1 cellular context compared by ENCODE assay signal in genomic region chr14:32134448-32135070, GRCh38.
TF ChIP-seq lines count a peak whose summit lies in the region.

No MANE protein-coding gene starts in this region.

TF ChIP-seq in HEK293, 187 proteins besides CTCF, POLR2A, EP300 and RAD21 (continued from another document and continues in another):
- TF ChIP-seq, protein P1, sequence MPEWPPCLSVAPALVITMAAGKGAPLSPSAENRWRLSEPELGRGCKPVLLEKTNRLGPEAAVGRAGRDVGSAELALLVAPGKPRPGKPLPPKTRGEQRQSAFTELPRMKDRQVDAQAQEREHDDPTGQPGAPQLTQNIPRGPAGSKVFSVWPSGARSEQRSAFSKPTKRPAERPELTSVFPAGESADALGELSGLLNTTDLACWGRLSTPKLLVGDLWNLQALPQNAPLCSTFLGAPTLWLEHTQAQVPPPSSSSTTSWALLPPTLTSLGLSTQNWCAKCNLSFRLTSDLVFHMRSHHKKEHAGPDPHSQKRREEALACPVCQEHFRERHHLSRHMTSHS (tag by site-specific recombination; IDR thresholded peaks at IDR 0.05): peak; percentile 91
- TF ChIP-seq ZBTB21 (tag by site-specific recombination; IDR thresholded peaks at IDR 0.05) (peak; percentile 80), ZNF76 (tag by site-specific recombination; IDR thresholded peaks at IDR 0.05; ENCODE audit: borderline replicate concordance, low read depth) (peak; percentile 50; the same call in 1 of the 2 replicates), KLF8 (tag by site-specific recombination; IDR thresholded peaks at IDR 0.05) (peak; percentile 97), ZNF221 (tag by site-specific recombination; IDR thresholded peaks at IDR 0.05; ENCODE audit: borderline replicate concordance) (no peak), ZNF449 (tag by site-specific recombination; IDR thresholded peaks at IDR 0.05) (peak; percentile 74; the same call in 1 of the 2 replicates), ZNF701 (tag by site-specific recombination; IDR thresholded peaks at IDR 0.05) (no peak), SP2 (tag by site-specific recombination; IDR thresholded peaks at IDR 0.05) (no peak), ZNF670 (tag by site-specific recombination; IDR thresholded peaks at IDR 0.05; ENCODE audit: low read depth) (no peak), ZNF658 (tag by site-specific recombination; IDR thresholded peaks at IDR 0.05) (no peak; the same call in 1 of the 2 replicates), ZNF140 (tag by site-specific recombination; IDR thresholded peaks at IDR 0.05) (no peak; the same call in 1 of the 2 replicates), BCL6B (tag by site-specific recombination; IDR thresholded peaks at IDR 0.05) (peak; percentile 86), PRDM6 (tag by site-specific recombination; IDR thresholded peaks at IDR 0.05) (peak; percentile 99), SCRT1 (tag by site-specific recombination; IDR thresholded peaks at IDR 0.05; ENCODE audit: borderline replicate concordance) (peak; percentile 79), ZXDB (tag by site-specific recombination; IDR thresholded peaks at IDR 0.05) (peak; percentile 98), KLF16 (tag by site-specific recombination; IDR thresholded peaks at IDR 0.05) (peak; percentile 95), SP7 (tag by site-specific recombination; IDR thresholded peaks at IDR 0.05) (peak; percentile 97), YY2 (tag by site-specific recombination; IDR thresholded peaks at IDR 0.05) (no peak), ZBTB6 (tag by site-specific recombination; IDR thresholded peaks at IDR 0.05) (no peak), ZBTB8A (tag by site-specific recombination; IDR thresholded peaks at IDR 0.05) (peak; percentile 82), ZNF433 (tag by site-specific recombination; IDR thresholded peaks at IDR 0.05; ENCODE audit: low read depth) (no peak), ZNF785 (tag by site-specific recombination; IDR thresholded peaks at IDR 0.05) (no peak), OVOL3 (tag by site-specific recombination; IDR thresholded peaks at IDR 0.05) (peak; percentile 98), ZNF555 (tag by site-specific recombination; conservative IDR thresholded peaks at IDR 0.05) (peak; percentile 6; the same call in 1 of the 2 replicates), ZNF175 (tag by site-specific recombination; IDR thresholded peaks at IDR 0.05) (no peak), ZNF513 (tag by site-specific recombination; IDR thresholded peaks at IDR 0.05) (peak; percentile 74), ZNF426 (tag by site-specific recombination; IDR thresholded peaks at IDR 0.05) (peak; percentile 16; the same call in 1 of the 2 replicates), ZNF561 (tag by site-specific recombination; IDR thresholded peaks at IDR 0.05; ENCODE audit: borderline replicate concordance) (peak; percentile 88), ZSCAN5A (tag by site-specific recombination; IDR thresholded peaks at IDR 0.05) (no peak), ZNF133 (tag by site-specific recombination; IDR thresholded peaks at IDR 0.05) (peak; percentile 27; the same call in 1 of the 2 replicates), GLIS1 (tag by site-specific recombination; IDR thresholded peaks at IDR 0.05) (peak; percentile 63), GLIS2 (tag by site-specific recombination; IDR thresholded peaks at IDR 0.05) (no peak; the same call in none of the 2 replicates), TCF7L2 (IDR thresholded peaks at IDR 0.05; ENCODE audit: borderline replicate concordance, low read depth, low read length) (peak; percentile 90), ZNF112 (tag by site-specific recombination; IDR thresholded peaks at IDR 0.05) (peak; percentile 67; the same call in 1 of the 2 replicates), ZNF626 (tag by site-specific recombination; IDR thresholded peaks at IDR 0.05) (0 out of 2 replicates have a peak, but pooled peaks have one; percentile 44), ZNF664 (tag by site-specific recombination; IDR thresholded peaks at IDR 0.05) (peak; percentile 37), ZNF660 (tag by site-specific recombination; IDR thresholded peaks at IDR 0.05) (no peak), ZNF48 (tag by site-specific recombination; IDR thresholded peaks at IDR 0.05) (no peak), ZNF146 (tag by site-specific recombination; IDR thresholded peaks at IDR 0.05) (peak; percentile 86), ZNF211 (tag by site-specific recombination; IDR thresholded peaks at IDR 0.05; ENCODE audit: low read depth) (no peak), ZNF514 (tag by site-specific recombination; IDR thresholded peaks at IDR 0.05) (no peak)
- TF ChIP-seq, protein P2, sequence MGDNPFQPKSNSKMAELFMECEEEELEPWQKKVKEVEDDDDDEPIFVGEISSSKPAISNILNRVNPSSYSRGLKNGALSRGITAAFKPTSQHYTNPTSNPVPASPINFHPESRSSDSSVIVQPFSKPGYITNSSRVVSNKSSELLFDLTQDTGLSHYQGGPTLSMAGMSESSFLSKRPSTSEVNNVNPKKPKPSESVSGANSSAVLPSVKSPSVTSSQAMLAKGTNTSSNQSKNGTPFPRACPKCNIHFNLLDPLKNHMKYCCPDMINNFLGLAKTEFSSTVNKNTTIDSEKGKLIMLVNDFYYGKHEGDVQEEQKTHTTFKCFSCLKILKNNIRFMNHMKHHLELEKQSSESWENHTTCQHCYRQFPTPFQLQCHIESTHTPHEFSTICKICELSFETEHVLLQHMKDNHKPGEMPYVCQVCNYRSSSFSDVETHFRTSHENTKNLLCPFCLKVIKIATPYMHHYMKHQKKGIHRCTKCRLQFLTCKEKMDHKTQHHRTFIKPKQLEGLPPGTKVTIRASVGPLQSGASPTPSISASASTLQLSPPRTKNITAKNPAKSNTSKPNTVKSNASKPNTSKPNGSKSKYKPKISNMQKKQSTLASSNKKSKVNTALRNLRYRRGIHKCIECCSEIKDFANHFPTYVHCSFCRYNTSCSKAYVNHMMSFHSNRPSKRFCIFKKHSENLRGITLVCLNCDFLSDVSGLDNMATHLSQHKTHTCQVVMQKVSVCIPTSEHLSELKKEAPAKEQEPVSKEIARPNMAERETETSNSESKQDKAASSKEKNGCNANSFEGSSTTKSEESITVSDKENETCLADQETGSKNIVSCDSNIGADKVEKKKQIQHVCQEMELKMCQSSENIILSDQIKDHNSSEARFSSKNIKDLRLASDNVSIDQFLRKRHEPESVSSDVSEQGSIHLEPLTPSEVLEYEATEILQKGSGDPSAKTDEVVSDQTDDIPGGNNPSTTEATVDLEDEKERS (tag by site-specific recombination; IDR thresholded peaks at IDR 0.05): no peak
- TF ChIP-seq, protein P3, sequence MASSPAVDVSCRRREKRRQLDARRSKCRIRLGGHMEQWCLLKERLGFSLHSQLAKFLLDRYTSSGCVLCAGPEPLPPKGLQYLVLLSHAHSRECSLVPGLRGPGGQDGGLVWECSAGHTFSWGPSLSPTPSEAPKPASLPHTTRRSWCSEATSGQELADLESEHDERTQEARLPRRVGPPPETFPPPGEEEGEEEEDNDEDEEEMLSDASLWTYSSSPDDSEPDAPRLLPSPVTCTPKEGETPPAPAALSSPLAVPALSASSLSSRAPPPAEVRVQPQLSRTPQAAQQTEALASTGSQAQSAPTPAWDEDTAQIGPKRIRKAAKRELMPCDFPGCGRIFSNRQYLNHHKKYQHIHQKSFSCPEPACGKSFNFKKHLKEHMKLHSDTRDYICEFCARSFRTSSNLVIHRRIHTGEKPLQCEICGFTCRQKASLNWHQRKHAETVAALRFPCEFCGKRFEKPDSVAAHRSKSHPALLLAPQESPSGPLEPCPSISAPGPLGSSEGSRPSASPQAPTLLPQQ (tag by site-specific recombination; IDR thresholded peaks at IDR 0.05): peak; percentile 86
- TF ChIP-seq, protein P4, sequence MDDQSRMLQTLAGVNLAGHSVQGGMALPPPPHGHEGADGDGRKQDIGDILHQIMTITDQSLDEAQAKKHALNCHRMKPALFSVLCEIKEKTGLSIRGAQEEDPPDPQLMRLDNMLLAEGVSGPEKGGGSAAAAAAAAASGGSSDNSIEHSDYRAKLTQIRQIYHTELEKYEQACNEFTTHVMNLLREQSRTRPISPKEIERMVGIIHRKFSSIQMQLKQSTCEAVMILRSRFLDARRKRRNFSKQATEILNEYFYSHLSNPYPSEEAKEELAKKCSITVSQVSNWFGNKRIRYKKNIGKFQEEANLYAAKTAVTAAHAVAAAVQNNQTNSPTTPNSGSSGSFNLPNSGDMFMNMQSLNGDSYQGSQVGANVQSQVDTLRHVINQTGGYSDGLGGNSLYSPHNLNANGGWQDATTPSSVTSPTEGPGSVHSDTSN (CRISPR knock-in tag; IDR thresholded peaks at IDR 0.05): no peak
- TF ChIP-seq, protein P5, sequence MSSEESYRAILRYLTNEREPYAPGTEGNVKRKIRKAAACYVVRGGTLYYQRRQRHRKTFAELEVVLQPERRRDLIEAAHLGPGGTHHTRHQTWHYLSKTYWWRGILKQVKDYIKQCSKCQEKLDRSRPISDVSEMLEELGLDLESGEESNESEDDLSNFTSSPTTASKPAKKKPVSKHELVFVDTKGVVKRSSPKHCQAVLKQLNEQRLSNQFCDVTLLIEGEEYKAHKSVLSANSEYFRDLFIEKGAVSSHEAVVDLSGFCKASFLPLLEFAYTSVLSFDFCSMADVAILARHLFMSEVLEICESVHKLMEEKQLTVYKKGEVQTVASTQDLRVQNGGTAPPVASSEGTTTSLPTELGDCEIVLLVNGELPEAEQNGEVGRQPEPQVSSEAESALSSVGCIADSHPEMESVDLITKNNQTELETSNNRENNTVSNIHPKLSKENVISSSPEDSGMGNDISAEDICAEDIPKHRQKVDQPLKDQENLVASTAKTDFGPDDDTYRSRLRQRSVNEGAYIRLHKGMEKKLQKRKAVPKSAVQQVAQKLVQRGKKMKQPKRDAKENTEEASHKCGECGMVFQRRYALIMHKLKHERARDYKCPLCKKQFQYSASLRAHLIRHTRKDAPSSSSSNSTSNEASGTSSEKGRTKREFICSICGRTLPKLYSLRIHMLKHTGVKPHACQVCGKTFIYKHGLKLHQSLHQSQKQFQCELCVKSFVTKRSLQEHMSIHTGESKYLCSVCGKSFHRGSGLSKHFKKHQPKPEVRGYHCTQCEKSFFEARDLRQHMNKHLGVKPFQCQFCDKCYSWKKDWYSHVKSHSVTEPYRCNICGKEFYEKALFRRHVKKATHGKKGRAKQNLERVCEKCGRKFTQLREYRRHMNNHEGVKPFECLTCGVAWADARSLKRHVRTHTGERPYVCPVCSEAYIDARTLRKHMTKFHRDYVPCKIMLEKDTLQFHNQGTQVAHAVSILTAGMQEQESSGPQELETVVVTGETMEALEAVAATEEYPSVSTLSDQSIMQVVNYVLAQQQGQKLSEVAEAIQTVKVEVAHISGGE (tag by site-specific recombination; conservative IDR thresholded peaks at IDR 0.05; ENCODE audit: low read depth): no peak
